Comparison of ENCODE assay signal across 6 cellular contexts in genomic region chr6:31906727-31907126, GRCh38. TPM values are rescaled to one million over a fixed set of nuclear protein-coding genes. Genes with fewer than 3 reads are reported as not detected.
"Had no signal": no experiment of that assay in that cellular context is flagged by ENCODE, and none has a peak within 500 bp of the region (broad histone marks: within the 10 kb centered on the region; RNA-seq: fewer than 3 reads in every experiment).

No MANE protein-coding gene starts in this region.

RNA-seq across cellular contexts. Expression of gene ZBTB12, which starts 4.8 kb away (rescaled TPM):
- polyA plus RNA-seq: immature natural killer cell, smooth muscle cell had no signal

RNA-seq across cellular contexts. Expression of gene C2, which starts 20.8 kb away (rescaled TPM):
- total RNA-seq: dermis microvascular lymphatic vessel endothelial cell, smooth muscle cell had no signal

RNA-seq across cellular contexts. Expression of gene SLC44A4, which starts 27.9 kb away (rescaled TPM):
- total RNA-seq: osteocyte, right atrium auricular region, temporal lobe had no signal
- polyA plus RNA-seq: immature natural killer cell had no signal

RNA-seq across cellular contexts. Expression of gene CFB, which starts 39.2 kb away (rescaled TPM):
- total RNA-seq: smooth muscle cell had no signal
